33 cellular contexts compared by ENCODE assay signal in the genomic region with DNA sequence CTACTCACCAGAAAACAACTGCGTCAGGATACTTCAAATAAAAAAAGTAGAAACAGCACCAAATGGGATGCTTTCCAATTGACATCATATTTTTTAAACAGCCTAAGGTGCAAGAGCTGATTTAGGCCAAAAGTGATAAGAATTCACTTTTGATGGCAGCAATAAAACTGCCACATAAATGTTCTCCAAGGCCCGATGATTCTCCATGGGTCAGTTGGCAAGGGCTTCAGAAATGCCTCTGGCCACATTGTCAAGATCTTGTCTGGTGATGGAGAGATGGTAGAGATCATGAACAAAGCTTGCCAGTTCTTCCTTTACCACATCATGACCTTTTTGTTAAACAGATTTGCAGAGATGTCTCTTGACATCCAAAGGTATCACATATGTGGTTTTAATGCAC. TPM values are rescaled to one million over a fixed set of nuclear protein-coding genes. Genes with fewer than 3 reads are reported as not detected.
"Had no signal": no experiment of that assay in that cellular context is flagged by ENCODE, and none has a peak within 500 bp of the region (broad histone marks: within the 10 kb centered on the region; RNA-seq: fewer than 3 reads in every experiment).

No MANE protein-coding gene starts in this region.

- H3K4me1 ChIP-seq: right lobe of liver had no signal

- H3K27me3 ChIP-seq: gastroesophageal sphincter, hepatocyte, neutrophil, right lobe of liver had no signal

- H3K27ac ChIP-seq: gastroesophageal sphincter, neutrophil, right lobe of liver, thoracic aorta had no signal

- H3K36me3 Mint-ChIP-seq: WTC11 had no signal

- DNase-seq: activated CD4-positive, alpha-beta memory T cell treated with anti-CD3 and anti-CD28 coated beads, Interleukin-2, amount 10 ng/mL, durations not matched to agents 7 days and 5 days; activated CD4-positive, alpha-beta T cell treated with anti-CD3 and anti-CD28 coated beads for 1 hour; activated CD4-positive, alpha-beta T cell treated with anti-CD3 and anti-CD28 coated beads, Interleukin-2, amount 10 ng/mL, durations not matched to agents 7 days and 5 days; activated CD8-positive, alpha-beta memory T cell treated with anti-CD3 and anti-CD28 coated beads, Interleukin-2, amount 50 U/mL, for 48 hours; activated gamma-delta T cell; activated naive CD4-positive, alpha-beta T cell treated with anti-CD3 and anti-CD28 coated beads, Interleukin-2, amount 50 U/mL, for 16 hours; activated T-cell treated with anti-CD3 and anti-CD28 coated beads, Interleukin-2, amount 50 U/mL, for 24 hours; amniotic stem cell; caudate nucleus; cortex of kidney; effector memory CD8-positive, alpha-beta T cell; erythroblast; islet precursor cell; left ventricle myocardium superior; nephron progenitor cell; right lobe of liver; stimulated activated CD4-positive, alpha-beta T cell treated with anti-CD3 and anti-CD28 coated beads, Interleukin-12 subunit alpha, Interleukin-12 subunit beta, amount 100 ng/mL, for 4 hours; stimulated activated CD4-positive, alpha-beta T cell treated with anti-CD3 and anti-CD28 coated beads, Interleukin-4, amount 100 ng/mL, for 1 hour; trophoblast cell had no signal

- H3K36me3 ChIP-seq: neutrophil, right lobe of liver, thoracic aorta had no signal

- H3K27ac Mint-ChIP-seq: activated CD4-positive, alpha-beta memory T cell treated with anti-CD3 and anti-CD28 coated beads, Interleukin-2, amount 10 ng/mL, durations not matched to agents 7 days and 5 days; activated CD4-positive, alpha-beta T cell treated with anti-CD3 and anti-CD28 coated beads, Interleukin-2, amount 10 ng/mL, durations not matched to agents 7 days and 5 days; activated T-cell treated with anti-CD3 and anti-CD28 coated beads, Interleukin-2, amount 50 U/mL, for 24 hours; effector memory CD8-positive, alpha-beta T cell; nephron progenitor cell; stimulated activated naive CD8-positive, alpha-beta T cell treated with anti-CD3 and anti-CD28 coated beads, Interleukin-15, Interleukin-2, amounts not matched to agents 100 ng/mL and 50 ng/mL, for 24 hours; WTC11 had no signal

- ATAC-seq: effector memory CD8-positive, alpha-beta T cell; gastroesophageal sphincter; left ventricle myocardium superior; right lobe of liver; WTC11 had no signal

- H3K27me3 Mint-ChIP-seq: activated T-cell treated with anti-CD3 and anti-CD28 coated beads, Interleukin-2, amount 50 U/mL, for 24 hours; stimulated activated naive CD8-positive, alpha-beta T cell treated with anti-CD3 and anti-CD28 coated beads, Interleukin-15, Interleukin-2, amounts not matched to agents 100 ng/mL and 50 ng/mL, for 24 hours had no signal

- H3K9me3 ChIP-seq: gastroesophageal sphincter, neutrophil, right lobe of liver, thoracic aorta had no signal

- H3K9me3 Mint-ChIP-seq: activated CD4-positive, alpha-beta memory T cell treated with anti-CD3 and anti-CD28 coated beads, Interleukin-2, amount 10 ng/mL, durations not matched to agents 7 days and 5 days; activated CD4-positive, alpha-beta T cell treated with anti-CD3 and anti-CD28 coated beads, Interleukin-2, amount 10 ng/mL, durations not matched to agents 7 days and 5 days; activated T-cell treated with anti-CD3 and anti-CD28 coated beads, Interleukin-2, amount 50 U/mL, for 24 hours; effector memory CD8-positive, alpha-beta T cell; nephron progenitor cell; stimulated activated naive CD8-positive, alpha-beta T cell treated with anti-CD3 and anti-CD28 coated beads, Interleukin-15, Interleukin-2, amounts not matched to agents 100 ng/mL and 50 ng/mL, for 24 hours; WTC11 had no signal

- FAIRE-seq: urothelium cell line had no signal

- H3K4me3 ChIP-seq: gastroesophageal sphincter, hepatocyte, right lobe of liver, thoracic aorta had no signal

- H3K4me3 Mint-ChIP-seq: activated CD4-positive, alpha-beta memory T cell treated with anti-CD3 and anti-CD28 coated beads, Interleukin-2, amount 10 ng/mL, durations not matched to agents 7 days and 5 days; activated CD4-positive, alpha-beta T cell treated with anti-CD3 and anti-CD28 coated beads, Interleukin-2, amount 10 ng/mL, durations not matched to agents 7 days and 5 days; activated T-cell treated with anti-CD3 and anti-CD28 coated beads, Interleukin-2, amount 50 U/mL, for 24 hours; effector memory CD8-positive, alpha-beta T cell; nephron progenitor cell; stimulated activated naive CD8-positive, alpha-beta T cell treated with anti-CD3 and anti-CD28 coated beads, Interleukin-15, Interleukin-2, amounts not matched to agents 100 ng/mL and 50 ng/mL, for 24 hours; WTC11 had no signal

RNA-seq across cellular contexts. Expression of a gene that starts 38.9 kb away (rescaled TPM):
- total RNA-seq: activated CD4-positive, alpha-beta memory T cell treated with anti-CD3 and anti-CD28 coated beads, Interleukin-2, amount 10 ng/mL, durations not matched to agents 7 days and 5 days; activated CD4-positive, alpha-beta T cell treated with anti-CD3 and anti-CD28 coated beads, Interleukin-2, amount 10 ng/mL, durations not matched to agents 7 days and 5 days; chondrocyte; hepatocyte; left ventricle myocardium superior; lung microvascular endothelial cell; mucosa of gallbladder; osteocyte; posterior vena cava; right lobe of liver; skeletal muscle tissue; subcutaneous adipose tissue; thoracic aorta; WTC11 had no signal
